ENCODE assay signal across 17 cellular contexts in genomic region chr1:239237912-239238311, GRCh38.
A peak's percentile ranks its signal among the peaks of the same experiment; 100 is the strongest.
DNase-seq lines count a peak whose midpoint lies in the region; TF ChIP-seq lines count a peak whose summit lies in the region.
"Had no signal": no experiment of that assay in that cellular context is flagged by ENCODE, and none has a peak within 500 bp of the region (broad histone marks: within the 10 kb centered on the region; RNA-seq: fewer than 3 reads in every experiment).

No MANE protein-coding gene starts in this region.

- H3K27me3 ChIP-seq in WERI-Rb-1 (ENCODE audit: insufficient read depth, low read depth, severe bottlenecking), result no peaks in the 10 kb centered on the region
- H3K27me3 ChIP-seq in neural progenitor cell, result no peaks in the 10 kb centered on the region
- H3K27me3 ChIP-seq: BLaER1 treated with 17β-estradiol and CSF1 and Interleukin-3, amounts not matched to agents 10 nM and 100 nM; Peyer's patch had no signal

- H3K4me3 Mint-ChIP-seq in neural progenitor cell, result no peak overlapping the region
- H3K4me3 Mint-ChIP-seq: T-helper 1 cell treated with Interleukin-12 subunit alpha and Interleukin-12 subunit beta and Interleukin-4 antibody, amounts not matched to agents 30 μg/mL and 1 μg/mL, for 36 hours had no signal

- POLR2A ChIA-PET in HEK293T (lab: Yijun Ruan, JAX), result no interaction called here

- CTCF ChIA-PET in HEK293T (lab: Yijun Ruan, JAX), result no interaction called here

- H3K36me3 Mint-ChIP-seq in neural progenitor cell, result no peaks in the 10 kb centered on the region

- H3K27me3 Mint-ChIP-seq in neural progenitor cell (ENCODE audit: insufficient read depth, low read depth), result no peaks in the 10 kb centered on the region

- H3K9ac ChIP-seq in neural progenitor cell, result no peak overlapping the region
- H3K9ac ChIP-seq: BLaER1 treated with 17β-estradiol and CSF1 and Interleukin-3, amounts not matched to agents 10 nM and 100 nM; GM23248 had no signal

- TF ChIP-seq CTCF in WERI-Rb-1 (IDR thresholded peaks at IDR 0.05; ENCODE audit: low read depth, low read length), result peak; percentile 57
- peak; percentile 46 for TF ChIP-seq CTCF in neural progenitor cell (IDR thresholded peaks at IDR 0.05)

- H3K79me2 ChIP-seq in neural progenitor cell (ENCODE audit: low read depth), result no peaks in the 10 kb centered on the region

- no peak overlapping the region for H2AFZ ChIP-seq in neural progenitor cell (replicated peaks)
- H2AFZ ChIP-seq: GM23248 had no signal

- no peaks in the 10 kb centered on the region for H4K20me1 ChIP-seq in neural progenitor cell (ENCODE audit: low read depth)
- H4K20me1 ChIP-seq: BLaER1 treated with 17β-estradiol and CSF1 and Interleukin-3, amounts not matched to agents 10 nM and 100 nM had no signal

- H3K9me3 ChIP-seq in WERI-Rb-1 (ENCODE audit: severe bottlenecking), result no peaks in the 10 kb centered on the region
- H3K9me3 ChIP-seq in neural progenitor cell (ENCODE audit: low read depth), result no peaks in the 10 kb centered on the region
- H3K9me3 ChIP-seq: BLaER1 treated with 17β-estradiol and CSF1 and Interleukin-3, amounts not matched to agents 10 nM and 100 nM; Peyer's patch had no signal

- DNase-seq in Daoy (ENCODE audit: low read depth), result peak; percentile 15
- peak; percentile 27 for DNase-seq in HEK293T (ENCODE audit: extremely low spot score)
- peak; percentile 51 for DNase-seq in WERI-Rb-1
- DNase-seq in neural progenitor cell (ENCODE audit: low spot score), result peak; percentile 27
- no peak for DNase-seq in hypothalamus (lab: John Stamatoyannopoulos, UW)
- no peak for DNase-seq in HCEC 1CT
- DNase-seq in NCI-H524 treated with DMSO at 0.1 percent for 48 hours (lab: John Stamatoyannopoulos, UW), result no peak
- DNase-seq: DMS 273 treated with DMSO at 0.1 percent for 48 hours, GM23248, NCI-H1417, NCI-H2029, NCI-H226, NCI-H526 treated with DMSO at 0.1 percent for 48 hours, Peyer's patch, Right ventricle myocardium superior had no signal

- H3K4me1 ChIP-seq in neural progenitor cell, result peaks cover 7% of the 10 kb centered on the region
- H3K4me1 ChIP-seq: Peyer's patch had no signal

- no peak overlapping the region for H3K27ac Mint-ChIP-seq in neural progenitor cell
- H3K27ac Mint-ChIP-seq: T-helper 1 cell treated with Interleukin-12 subunit alpha and Interleukin-12 subunit beta and Interleukin-4 antibody, amounts not matched to agents 30 μg/mL and 1 μg/mL, for 36 hours had no signal

- no peaks in the 10 kb centered on the region for H3K9me3 Mint-ChIP-seq in neural progenitor cell
- H3K9me3 Mint-ChIP-seq: T-helper 1 cell treated with Interleukin-12 subunit alpha and Interleukin-12 subunit beta and Interleukin-4 antibody, amounts not matched to agents 30 μg/mL and 1 μg/mL, for 36 hours had no signal

- no peak overlapping the region for H3K27ac ChIP-seq in WERI-Rb-1
- H3K27ac ChIP-seq in neural progenitor cell, result no peak overlapping the region
- H3K27ac ChIP-seq: BLaER1 treated with 17β-estradiol and CSF1 and Interleukin-3, amounts not matched to agents 10 nM and 100 nM; GM23248; Peyer's patch had no signal

- H3K4me3 ChIP-seq in WERI-Rb-1 (ENCODE audit: low read depth, low read length), result no peak overlapping the region
- H3K4me3 ChIP-seq in neural progenitor cell, result no peak overlapping the region
- H3K4me3 ChIP-seq: BLaER1 treated with 17β-estradiol and CSF1 and Interleukin-3, amounts not matched to agents 10 nM and 100 nM; GM23248; Peyer's patch had no signal

- H3F3A ChIP-seq in neural progenitor cell (ENCODE audit: low read depth), result no peaks in the 10 kb centered on the region

- H3K4me1 Mint-ChIP-seq in neural progenitor cell, result peaks cover 3% of the 10 kb centered on the region

- H3K36me3 ChIP-seq in WERI-Rb-1 (no peaks in the 10 kb centered on the region), neural progenitor cell (no peaks in the 10 kb centered on the region)
- H3K36me3 ChIP-seq: BLaER1 treated with 17β-estradiol and CSF1 and Interleukin-3, amounts not matched to agents 10 nM and 100 nM; Peyer's patch had no signal

- H3K4me2 ChIP-seq in neural progenitor cell, result no peak overlapping the region
- H3K4me2 ChIP-seq: BLaER1 treated with 17β-estradiol and CSF1 and Interleukin-3, amounts not matched to agents 10 nM and 100 nM had no signal

TF ChIP-seq in HEK293T, 16 proteins besides CTCF, POLR2A, EP300 and RAD21:
- TF ChIP-seq ZNF384 (IDR thresholded peaks at IDR 0.05) (no peak), FOXM1 (IDR thresholded peaks at IDR 0.05; ENCODE audit: borderline replicate concordance) (no peak), LEF1 (IDR thresholded peaks at IDR 0.05; ENCODE audit: borderline replicate concordance) (no peak), CTBP1 (IDR thresholded peaks at IDR 0.05; ENCODE audit: borderline replicate concordance) (no peak), SUZ12 (IDR thresholded peaks at IDR 0.05) (no peak), TARDBP (IDR thresholded peaks at IDR 0.05) (no peak), FOXA1 (IDR thresholded peaks at IDR 0.05) (no peak), ELF4 (IDR thresholded peaks at IDR 0.05) (no peak), ARNT (IDR thresholded peaks at IDR 0.05) (no peak), HDGF (IDR thresholded peaks at IDR 0.05; ENCODE audit: borderline replicate concordance) (no peak), L3MBTL2 (conservative IDR thresholded peaks at IDR 0.05) (no peak), SP1 (IDR thresholded peaks at IDR 0.05) (no peak), PKNOX1 (IDR thresholded peaks at IDR 0.05) (no peak), BHLHE40 (IDR thresholded peaks at IDR 0.05; ENCODE audit: borderline replicate concordance) (no peak), FOXK2 (IDR thresholded peaks at IDR 0.05) (no peak), NFRKB (IDR thresholded peaks at IDR 0.05) (no peak)

Comparison
In these comparisons a context has a peak if more than half of its experiments do, and no peak if none do; other contexts are left out.
1. DNase-seq: peak in Daoy (single experiment), HEK293T (single experiment), WERI-Rb-1 (single experiment) and neural progenitor cell (single experiment); none in hypothalamus (0 of 51), HCEC 1CT (single experiment) and NCI-H524 treated with DMSO at 0.1 percent for 48 hours (single experiment).